ENCODE assay signal across 8 cellular contexts in the genomic region with DNA sequence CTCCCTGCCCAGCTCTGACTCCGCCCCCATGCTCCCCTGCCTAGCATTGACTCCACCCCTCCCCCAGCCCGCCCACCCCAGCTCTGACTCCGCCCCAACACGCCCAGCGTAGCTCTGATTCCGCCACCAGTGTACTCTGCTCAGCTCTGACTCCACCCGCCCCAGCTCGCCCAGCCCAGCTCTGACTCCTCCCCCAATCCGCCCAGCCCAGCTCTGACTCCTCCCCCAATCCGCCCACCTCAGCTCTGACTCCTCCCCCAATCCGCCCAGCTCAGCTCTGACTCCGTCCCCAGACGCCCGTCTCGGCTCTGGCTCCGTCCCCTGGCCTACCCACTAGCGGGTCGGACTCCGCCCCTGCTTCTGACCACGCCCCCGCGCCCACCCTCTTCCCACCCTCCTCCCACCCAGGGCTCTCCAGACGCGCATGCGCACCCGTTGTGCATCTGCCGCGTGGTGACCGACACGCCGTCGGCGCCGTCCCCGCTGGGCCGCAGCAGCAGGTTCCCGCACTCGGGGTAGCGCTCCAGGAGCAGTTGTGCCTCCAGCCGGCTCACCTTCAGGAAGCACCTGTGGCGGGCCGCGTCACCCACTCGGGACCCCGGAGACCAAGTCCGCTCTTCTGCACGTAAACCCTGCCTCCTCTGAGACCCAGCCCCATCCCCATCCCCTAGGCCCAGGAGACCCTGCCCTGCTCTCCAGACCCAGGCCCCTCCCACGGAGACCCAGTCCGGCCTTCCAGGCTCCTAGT. TPM values are rescaled to one million over a fixed set of nuclear protein-coding genes. Genes with fewer than 3 reads are reported as not detected.
A peak's percentile ranks its signal among the peaks of the same experiment; 100 is the strongest.
DNase-seq lines count a peak whose midpoint lies in the region; ATAC-seq, FAIRE-seq and TF ChIP-seq lines count a peak whose summit lies in the region.

No MANE protein-coding gene starts in this region.

- no peaks in the 10 kb centered on the region for H3K9me1 ChIP-seq in keratinocyte (ENCODE audit: control insufficient read depth, extremely low read depth, insufficient read depth, low read length)

- H3K4me3 ChIP-seq in WERI-Rb-1 (ENCODE audit: low read depth, low read length) (no peak overlapping the region), cardiac fibroblast (replicated peaks in 1 of 2; ENCODE audit: low read depth in 2 of 2, low read length in 2 of 2) (peak overlapping the region; percentile 41 to 47), keratinocyte (ENCODE audit: control insufficient read depth in 2 of 3, extremely low read depth in 1 of 3, insufficient read depth in 2 of 3, low read depth in 1 of 3, low read length in 3 of 3) (no peak overlapping the region)

- ATAC-seq in GM21717 (IDR thresholded peaks at IDR 0.05; ENCODE audit: unreplicated experiment) = peak; percentile 62

- TF ChIP-seq CTCF in WERI-Rb-1 (IDR thresholded peaks at IDR 0.05; ENCODE audit: low read depth, low read length) = no peak
- no peak for TF ChIP-seq CTCF in cardiac fibroblast (IDR thresholded peaks at IDR 0.05; ENCODE audit: low read depth, low read length)
- TF ChIP-seq CTCF in keratinocyte (optimal IDR thresholded peaks at IDR 0.05 in 1 of 3, IDR thresholded peaks at IDR 0.05 in 1 of 3, conservative IDR thresholded peaks at IDR 0.05 in 1 of 3; ENCODE audit: extremely low read depth in 1 of 3, insufficient read depth in 2 of 3, low read length in 3 of 3) = no peak

- DNase-seq in DMS114 treated with DMSO at 0.1 percent for 48 hours (lab: John Stamatoyannopoulos, UW; ENCODE audit: unreplicated experiment) (peak; percentile 88), M059J (ENCODE audit: low read depth) (peak; percentile 67), WERI-Rb-1 (peak; percentile 41), cardiac fibroblast (ENCODE audit: low read depth in 2 of 2) (peak; percentile 84 to 98), keratinocyte (ENCODE audit: low read depth, low spot score) (peak; percentile 26), DMS79 (lab: John Stamatoyannopoulos, UW) (no peak)
- DNase-seq in stimulated activated CD4-positive, alpha-beta T cell treated with anti-CD3 and anti-CD28 coated beads, Interleukin-12 subunit alpha, Interleukin-12 subunit beta, amount 100 ng/mL, for 4 hours = peak; percentile 99

- no peak for FAIRE-seq in keratinocyte (lab: Jason Lieb, UNC)

- H3K27ac ChIP-seq in WERI-Rb-1 (no peak overlapping the region), keratinocyte (ENCODE audit: control insufficient read depth, insufficient read depth, low read length) (no peak overlapping the region)

- no peaks in the 10 kb centered on the region for H3K4me1 ChIP-seq in keratinocyte (ENCODE audit: control insufficient read depth, extremely low read depth, insufficient read depth, low read length)

- H3K27me3 ChIP-seq in WERI-Rb-1 (ENCODE audit: insufficient read depth, low read depth, severe bottlenecking) = no peaks in the 10 kb centered on the region
- no peaks in the 10 kb centered on the region for H3K27me3 ChIP-seq in keratinocyte (ENCODE audit: control insufficient read depth, extremely low read depth, insufficient read depth, low read length)

- H3K9ac ChIP-seq in keratinocyte (ENCODE audit: control insufficient read depth, extremely low read depth, insufficient read depth, low read length) = no peak overlapping the region

- H2AFZ ChIP-seq in keratinocyte (ENCODE audit: control insufficient read depth, low read length) = no peak overlapping the region

- no peaks in the 10 kb centered on the region for H4K20me1 ChIP-seq in keratinocyte (ENCODE audit: control insufficient read depth, extremely low read depth, insufficient read depth, low read length)

- dilution Hi-C loops in keratinocyte (cut with MboI; ENCODE audit: extremely low pct_ligation_motif_present, low sequenced_read_pairs) = no loop called here

- no peaks in the 10 kb centered on the region for H3K79me2 ChIP-seq in keratinocyte (ENCODE audit: control insufficient read depth, insufficient read depth, low read length)

- peak overlapping the region; percentile 70 for H3K4me2 ChIP-seq in keratinocyte (ENCODE audit: control insufficient read depth, extremely low read depth, insufficient read depth, low read depth, low read length)

- H3K36me3 ChIP-seq in WERI-Rb-1 (no peaks in the 10 kb centered on the region), keratinocyte (ENCODE audit: control insufficient read depth in 2 of 2, extremely low read depth in 1 of 2, insufficient read depth in 2 of 2, low read length in 2 of 2) (peaks cover 0 to 6% of the 10 kb centered on the region in 2 experiments)

- H3K9me3 ChIP-seq in WERI-Rb-1 (ENCODE audit: severe bottlenecking) (no peaks in the 10 kb centered on the region), keratinocyte (ENCODE audit: control insufficient read depth, low read depth, low read length) (no peaks in the 10 kb centered on the region)

RNA-seq across cellular contexts. Expression of a gene that starts 10.2 kb away (rescaled TPM):
- 7.9 and 13.7 TPM in 2 replicates for total RNA-seq in M059J (2014; rRNA removed; shearing (Covaris generic))
- polyA plus RNA-seq in keratinocyte = 53.8 to 80.5 TPM (median 60.0 TPM) in 3 replicates
- polyA plus RNA-seq in keratinocyte (2011; ENCODE audit: low read depth) = 70.3 TPM
- polyA plus RNA-seq in keratinocyte (2011; cell fraction: cytosol; rRNA removed) = 37.9 and 84.3 TPM in 2 replicates
- polyA plus RNA-seq in keratinocyte (2011; cell fraction: nucleus; rRNA removed) = 70.9 and 84.1 TPM in 2 replicates
- 54.3 and 57.7 TPM in 2 replicates for polyA plus RNA-seq in keratinocyte (2012; ENCODE audit: low replicate concordance)
- polyA minus RNA-seq in keratinocyte = 38.9 to 51.1 TPM (median 39.6 TPM) in 3 replicates
- polyA minus RNA-seq in keratinocyte (2011; cell fraction: cytosol; rRNA and poly(A)+ RNA removed) = 77.9 TPM
- polyA minus RNA-seq in keratinocyte (2011; cell fraction: nucleus; rRNA and poly(A)+ RNA removed) = 23.1 and 24.4 TPM in 2 replicates

RNA-seq across cellular contexts. Expression of a gene that starts 14.9 kb away (rescaled TPM):
- 6.3 and 9.9 TPM in 2 replicates for total RNA-seq in M059J (2014; rRNA removed; shearing (Covaris generic))
- polyA plus RNA-seq in keratinocyte = 4.2 to 4.7 TPM (median 4.6 TPM) in 3 replicates
- 2.8 TPM for polyA plus RNA-seq in keratinocyte (2011; ENCODE audit: low read depth)
- 2.7 and 5.3 TPM in 2 replicates for polyA plus RNA-seq in keratinocyte (2011; cell fraction: cytosol; rRNA removed)
- polyA plus RNA-seq in keratinocyte (2011; cell fraction: nucleus; rRNA removed) = 2.4 TPM in 2 replicates
- 5.7 and 11.4 TPM in 2 replicates for polyA plus RNA-seq in keratinocyte (2012; ENCODE audit: low replicate concordance)
- polyA minus RNA-seq in keratinocyte = 2.0 to 7.9 TPM (median 2.3 TPM) in 3 replicates
- polyA minus RNA-seq in keratinocyte (2011; cell fraction: cytosol; rRNA and poly(A)+ RNA removed) = 8.1 TPM
- polyA minus RNA-seq in keratinocyte (2011; cell fraction: nucleus; rRNA and poly(A)+ RNA removed) = 0.85 and 2.7 TPM in 2 replicates

RNA-seq across cellular contexts. Expression of a gene that starts 24.0 kb away (rescaled TPM):
- total RNA-seq in M059J (2014; rRNA removed; shearing (Covaris generic)) = 11.7 and 14.7 TPM in 2 replicates
- 0.35 to 1.8 TPM (median 0.49 TPM) in 3 replicates for polyA plus RNA-seq in keratinocyte
- polyA plus RNA-seq in keratinocyte (2011; ENCODE audit: low read depth) = not detected
- 0.29 and 0.68 TPM in 2 replicates for polyA plus RNA-seq in keratinocyte (2011; cell fraction: cytosol; rRNA removed)
- polyA plus RNA-seq in keratinocyte (2011; cell fraction: nucleus; rRNA removed) = 0.68 and 0.70 TPM in 2 replicates
- polyA plus RNA-seq in keratinocyte (2012; ENCODE audit: low replicate concordance) = 2.1 TPM in 1 of 2 replicates, not detected in the other
- polyA minus RNA-seq in keratinocyte = 0.49 to 4.0 TPM (median 2.3 TPM) in 3 replicates
- polyA minus RNA-seq in keratinocyte (2011; cell fraction: cytosol; rRNA and poly(A)+ RNA removed) = not detected
- polyA minus RNA-seq in keratinocyte (2011; cell fraction: nucleus; rRNA and poly(A)+ RNA removed) = 0.70 and 0.74 TPM in 2 replicates

RNA-seq across cellular contexts. Expression of a gene that starts 26.2 kb away (rescaled TPM):
- total RNA-seq in M059J (2014; rRNA removed; shearing (Covaris generic)) = not detected in 2 replicates
- not detected in 3 replicates for polyA plus RNA-seq in keratinocyte
- polyA plus RNA-seq in keratinocyte (2011; ENCODE audit: low read depth) = not detected
- not detected in 2 replicates for polyA plus RNA-seq in keratinocyte (2011; cell fraction: cytosol; rRNA removed)
- not detected in 2 replicates for polyA plus RNA-seq in keratinocyte (2011; cell fraction: nucleus; rRNA removed)
- polyA plus RNA-seq in keratinocyte (2012; ENCODE audit: low replicate concordance) = not detected in 2 replicates
- not detected in 3 replicates for polyA minus RNA-seq in keratinocyte
- not detected for polyA minus RNA-seq in keratinocyte (2011; cell fraction: cytosol; rRNA and poly(A)+ RNA removed)
- not detected in 2 replicates for polyA minus RNA-seq in keratinocyte (2011; cell fraction: nucleus; rRNA and poly(A)+ RNA removed)

RNA-seq across cellular contexts. Expression of a gene that starts 49.4 kb away (rescaled TPM):
- not detected in 2 replicates for total RNA-seq in M059J (2014; rRNA removed; shearing (Covaris generic))
- not detected in 3 replicates for polyA plus RNA-seq in keratinocyte
- polyA plus RNA-seq in keratinocyte (2011; ENCODE audit: low read depth) = not detected
- polyA plus RNA-seq in keratinocyte (2011; cell fraction: cytosol; rRNA removed) = not detected in 2 replicates
- polyA plus RNA-seq in keratinocyte (2011; cell fraction: nucleus; rRNA removed) = not detected in 2 replicates
- polyA plus RNA-seq in keratinocyte (2012; ENCODE audit: low replicate concordance) = not detected in 2 replicates
- not detected in 3 replicates for polyA minus RNA-seq in keratinocyte
- not detected for polyA minus RNA-seq in keratinocyte (2011; cell fraction: cytosol; rRNA and poly(A)+ RNA removed)
- not detected in 2 replicates for polyA minus RNA-seq in keratinocyte (2011; cell fraction: nucleus; rRNA and poly(A)+ RNA removed)

Comparison
In these comparisons a context has a peak if more than half of its experiments do, and no peak if none do; other contexts are left out.
1. H3K4me3 ChIP-seq: peak in cardiac fibroblast (2 of 2); none in WERI-Rb-1 (single experiment) and keratinocyte (0 of 3).